In the genomic region with DNA sequence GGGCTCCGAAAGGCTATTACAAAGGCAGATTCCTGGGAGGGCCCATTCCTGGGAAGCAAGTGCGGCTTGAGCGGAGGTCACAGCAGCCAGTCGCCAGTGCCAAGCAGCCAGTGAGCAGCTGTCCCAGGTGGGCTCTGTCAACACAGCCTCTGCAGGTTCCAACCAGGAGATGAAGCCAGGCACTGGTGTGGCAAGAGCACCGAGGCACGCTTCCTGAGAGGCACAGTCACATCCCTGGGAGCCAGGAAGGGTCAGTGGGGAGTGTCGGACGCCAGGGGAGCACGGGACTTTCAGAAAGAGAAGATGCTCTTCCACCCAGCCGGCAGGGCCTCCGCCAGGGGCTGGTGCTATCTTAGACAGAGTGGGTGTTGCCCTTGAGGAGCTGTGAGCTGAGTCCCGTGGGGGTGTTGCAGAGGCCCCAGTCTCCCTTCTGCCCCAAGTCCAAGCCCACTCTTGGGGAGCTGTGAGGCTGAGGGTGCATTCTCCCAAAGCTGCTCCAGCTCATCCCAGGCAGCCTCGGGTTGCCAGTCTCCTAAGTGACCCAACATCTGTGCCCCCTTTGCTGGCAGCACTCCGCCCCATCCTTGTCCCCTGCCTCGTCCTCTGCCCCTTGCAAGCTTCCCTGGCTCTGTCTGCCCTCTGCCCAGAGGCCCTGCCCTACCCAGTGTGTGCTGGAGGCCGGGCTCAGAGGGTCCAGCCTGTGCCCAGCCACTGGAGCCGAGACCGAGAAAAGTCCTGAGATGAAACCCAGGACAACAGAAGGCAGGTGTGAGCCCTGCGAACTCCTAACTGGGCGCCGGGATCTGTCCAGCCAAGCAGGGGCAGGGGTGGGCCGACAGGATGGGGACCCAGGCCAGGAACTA, we compare ENCODE assay signal across 17 cellular contexts. TPM values are rescaled to one million over a fixed set of nuclear protein-coding genes. Genes with fewer than 3 reads are reported as not detected.
DNase-seq lines count a peak whose midpoint lies in the region; ATAC-seq and TF ChIP-seq lines count a peak whose summit lies in the region.
"Had no signal": no experiment of that assay in that cellular context is flagged by ENCODE, and none has a peak within 500 bp of the region (broad histone marks: within the 10 kb centered on the region; RNA-seq: fewer than 3 reads in every experiment).

No MANE protein-coding gene starts in this region.

- no peak overlapping the region for H2BK20ac ChIP-seq in IMR-90 (ENCODE audit: low read depth, low read length)

- TF ChIP-seq CTCF in IMR-90 (conservative IDR thresholded peaks at IDR 0.05; ENCODE audit: low read depth, low read length), result no peak
- no peak for TF ChIP-seq CTCF in endodermal cell (conservative IDR thresholded peaks at IDR 0.05)
- no peak for TF ChIP-seq CTCF in progenitor cell of endocrine pancreas (IDR thresholded peaks at IDR 0.05; ENCODE audit: unreplicated experiment)

- H3K9me3 ChIP-seq in IMR-90 (ENCODE audit: control insufficient read depth, insufficient read depth, low read length) (no peaks in the 10 kb centered on the region), endodermal cell (ENCODE audit: control insufficient read depth, low read length) (no peaks in the 10 kb centered on the region)
- H3K9me3 ChIP-seq: A549, BLaER1 had no signal

- H3K56ac ChIP-seq in IMR-90 (ENCODE audit: extremely low read depth, insufficient read depth, low read length), result no peak overlapping the region

- no peak overlapping the region for H2BK15ac ChIP-seq in IMR-90 (ENCODE audit: low read depth, low read length)

- TF ChIP-seq POLR2A in IMR-90 (IDR thresholded peaks at IDR 0.05; ENCODE audit: low read depth, low read length), result no peak

- no peak overlapping the region for H3K18ac ChIP-seq in IMR-90 (ENCODE audit: low read depth, low read length)

- no peak overlapping the region for H4K8ac ChIP-seq in IMR-90 (ENCODE audit: low read depth in 2 of 2, low read length in 2 of 2)

- BruUV-seq in IMR-90 (replicated peaks; lab: Mats Ljungman, UMichigan), result no TSS peak

- no peak overlapping the region for H3K14ac ChIP-seq in IMR-90 (replicated peaks; ENCODE audit: low read depth, low read length)

- no peak overlapping the region for H4K91ac ChIP-seq in IMR-90 (ENCODE audit: insufficient read depth, low read depth, low read length)

- no peak for ATAC-seq in IMR-90 (ENCODE audit: low read depth)
- no peak for ATAC-seq in GM21619 (IDR thresholded peaks at IDR 0.05; ENCODE audit: unreplicated experiment)
- no peak for ATAC-seq in GM21381 (IDR thresholded peaks at IDR 0.05; ENCODE audit: unreplicated experiment)
- ATAC-seq: A549, HCT116 had no signal

- H3K23ac ChIP-seq in IMR-90 (ENCODE audit: low read depth, low read length), result no peak overlapping the region

- peaks cover 10 to 49% of the 10 kb centered on the region in 2 experiments for H3K79me1 ChIP-seq in IMR-90 (ENCODE audit: low read depth in 1 of 2, low read length in 2 of 2)

- H3K4me3 ChIP-seq in IMR-90 (ENCODE audit: insufficient read depth, low read depth, low read length), result no peak overlapping the region
- no peak overlapping the region for H3K4me3 ChIP-seq in endodermal cell (ENCODE audit: low read length)
- H3K4me3 ChIP-seq: A549, BLaER1 had no signal

- H3K4me1 ChIP-seq in IMR-90 (ENCODE audit: control insufficient read depth, insufficient read depth, low read length) (peaks cover 17% of the 10 kb centered on the region; the same call in 1 of the 2 replicates), endodermal cell (ENCODE audit: control insufficient read depth, insufficient read depth, low read length) (peaks cover 5% of the 10 kb centered on the region)

- DNase-seq in IMR-90, result no peak
- peak; percentile 53 for DNase-seq in endodermal cell
- DNase-seq in progenitor cell of endocrine pancreas (ENCODE audit: low spot score, unreplicated experiment), result no peak
- DNase-seq in activated naive CD4-positive, alpha-beta T cell treated with Interleukin-2 at 50 U/mL for 16 hours, result no peak
- DNase-seq in COR-L47 (lab: John Stamatoyannopoulos, UW), result no peak
- DNase-seq: CD8-positive, alpha-beta memory T cell; DMS 273 treated with DMSO at 0.1 percent for 48 hours had no signal

- no peak overlapping the region for H3K4me3 Mint-ChIP-seq in endodermal cell
- no peak overlapping the region for H3K4me3 Mint-ChIP-seq in progenitor cell of endocrine pancreas (ENCODE audit: low read depth)
- H3K4me3 Mint-ChIP-seq: IgD-negative memory B cell had no signal

- no peak overlapping the region for H2BK120ac ChIP-seq in IMR-90 (ENCODE audit: low read depth, low read length)

- H4K5ac ChIP-seq in IMR-90 (ENCODE audit: low read depth, low read length), result no peak overlapping the region

- H2BK5ac ChIP-seq in IMR-90 (ENCODE audit: low read depth, low read length, poor library complexity, severe bottlenecking), result no peak overlapping the region

- H3K4ac ChIP-seq in IMR-90 (ENCODE audit: low read depth, low read length), result no peak overlapping the region

- H4K20me1 ChIP-seq in IMR-90 (ENCODE audit: insufficient read depth, low read length), result peaks cover 50% of the 10 kb centered on the region

- 88% methylated on average over 7 of the region's 22 CpGs; no CpG with 5 or more reads in 1 of the 2 experiments for WGBS in IMR-90 (ENCODE audit: extremely low coverage in 2 of 2, insufficient read length in 1 of 2), 2 experiments
- 93 to 94% methylated on average over 19 to 22 of the region's 22 CpGs for WGBS in endodermal cell (ENCODE audit: insufficient coverage in 1 of 2, insufficient read length in 1 of 2), 2 experiments

- H3K27ac ChIP-seq in IMR-90 (ENCODE audit: insufficient read depth, low read length), result no peak overlapping the region
- no peak overlapping the region for H3K27ac ChIP-seq in endodermal cell (ENCODE audit: low read depth, low read length)
- H3K27ac ChIP-seq: A549, BLaER1, HL-60, KMS-11 had no signal

- no peak overlapping the region for H2AFZ ChIP-seq in IMR-90 (replicated peaks; ENCODE audit: low read length, poor library complexity)

- H3K36me3 Mint-ChIP-seq in endodermal cell (ENCODE audit: low read depth) (peaks cover 7% of the 10 kb centered on the region), progenitor cell of endocrine pancreas (ENCODE audit: insufficient read depth) (no peaks in the 10 kb centered on the region)
- H3K36me3 Mint-ChIP-seq: IgD-negative memory B cell had no signal

- POLR2A ChIA-PET in IMR-90 (lab: Charles Lee; ENCODE audit: unreplicated experiment), result no interaction called here

- H3K27me3 ChIP-seq in IMR-90 (ENCODE audit: control insufficient read depth, insufficient read depth, low read length) (no peaks in the 10 kb centered on the region), endodermal cell (ENCODE audit: control insufficient read depth, insufficient read depth, low read length, poor library complexity, severe bottlenecking) (no peaks in the 10 kb centered on the region)
- H3K27me3 ChIP-seq: BLaER1 had no signal

- peak overlapping the region; percentile 65 for H2AK9ac ChIP-seq in IMR-90 (replicated peaks; ENCODE audit: low read depth, low read length, poor library complexity)

- H3K27me3 Mint-ChIP-seq in endodermal cell (ENCODE audit: insufficient read depth) (no peaks in the 10 kb centered on the region), progenitor cell of endocrine pancreas (no peaks in the 10 kb centered on the region)
- H3K27me3 Mint-ChIP-seq: CD8-positive, alpha-beta memory T cell; IgD-negative memory B cell had no signal

- TF ChIP-seq RAD21 in IMR-90 (IDR thresholded peaks at IDR 0.05; ENCODE audit: low read length), result no peak

- dilution Hi-C loops in IMR-90 (cut with HindIII; ENCODE audit: low sequenced_read_pairs, unreplicated experiment), result no loop called here

- CTCF ChIA-PET in IMR-90 (lab: Yijun Ruan, JAX), result no interaction called here

- no peak overlapping the region for H3K9ac ChIP-seq in IMR-90 (ENCODE audit: low read depth, low read length)
- H3K9ac ChIP-seq in endodermal cell (ENCODE audit: extremely low read depth, low read length, poor library complexity, severe bottlenecking), result no peak overlapping the region
- H3K9ac ChIP-seq: BLaER1, KMS-11 had no signal

- H3K9me3 Mint-ChIP-seq in endodermal cell (no peaks in the 10 kb centered on the region), progenitor cell of endocrine pancreas (ENCODE audit: low read depth) (no peaks in the 10 kb centered on the region)
- H3K9me3 Mint-ChIP-seq: CD8-positive, alpha-beta memory T cell; IgD-negative memory B cell had no signal

- in situ Hi-C loops in IMR-90 (cut with MboI; ENCODE audit: low sequenced_read_pairs), result no loop called here

- H3K9me1 ChIP-seq in IMR-90 (ENCODE audit: insufficient read depth, low read length), result peaks cover 3% of the 10 kb centered on the region; the same call in 1 of the 2 replicates

- H3K36me3 ChIP-seq in IMR-90 (ENCODE audit: control insufficient read depth, insufficient read depth, low read length), result peaks cover 24% of the 10 kb centered on the region; the same call in 1 of the 2 replicates
- H3K36me3 ChIP-seq in endodermal cell (ENCODE audit: control insufficient read depth, insufficient read depth, low read length), result peaks cover 8% of the 10 kb centered on the region

- H3K4me1 Mint-ChIP-seq in endodermal cell (peaks cover 7% of the 10 kb centered on the region), progenitor cell of endocrine pancreas (ENCODE audit: low read depth) (peaks cover 3% of the 10 kb centered on the region)

- H2AK5ac ChIP-seq in IMR-90 (ENCODE audit: low read depth, low read length), result no peak overlapping the region

- H3K27ac Mint-ChIP-seq in endodermal cell, result peak overlapping the region; percentile 66
- peak overlapping the region; percentile 64 for H3K27ac Mint-ChIP-seq in progenitor cell of endocrine pancreas
- H3K27ac Mint-ChIP-seq: IgD-negative memory B cell had no signal

- intact Hi-C loops in IMR-90 (cut with micrococcal nuclease), result no loop called here

- H3K4me2 ChIP-seq in IMR-90 (ENCODE audit: low read depth, low read length), result no peak overlapping the region
- H3K4me2 ChIP-seq: A549, BLaER1, KMS-11 had no signal

RNA-seq across cellular contexts. Expression of gene UBALD1, which starts 6.6 kb away (rescaled TPM):
- 1.3 and 1.9 TPM in 2 replicates for total RNA-seq in IMR-90 (2012; rRNA removed)
- polyA plus RNA-seq in IMR-90 (2012; rRNA removed), result 14.5 and 20.5 TPM in 2 replicates
- polyA plus RNA-seq in IMR-90 (2012; cell fraction: cytosol; rRNA removed), result 12.3 and 29.5 TPM in 2 replicates
- 53.3 and 131 TPM in 2 replicates for polyA plus RNA-seq in IMR-90 (2012; cell fraction: nucleus; rRNA removed; ENCODE audit: low replicate concordance)
- total RNA-seq in endodermal cell, result 10 to 100 TPM; 46.8 to 49.6 TPM
- 28.8 TPM for polyA plus RNA-seq in endodermal cell (2013, experiment 1 of 2)
- 24.7 TPM for polyA plus RNA-seq in endodermal cell (2013, experiment 2 of 2)
- 39.0 and 39.4 TPM in 2 replicates for total RNA-seq in progenitor cell of endocrine pancreas

RNA-seq across cellular contexts. Expression of gene MGRN1, which starts 16.6 kb away (rescaled TPM):
- 11.7 and 13.9 TPM in 2 replicates for total RNA-seq in IMR-90 (2012; rRNA removed)
- polyA plus RNA-seq in IMR-90 (2012; rRNA removed), result 26.7 and 32.7 TPM in 2 replicates
- 29.0 and 31.5 TPM in 2 replicates for polyA plus RNA-seq in IMR-90 (2012; cell fraction: cytosol; rRNA removed)
- polyA plus RNA-seq in IMR-90 (2012; cell fraction: nucleus; rRNA removed; ENCODE audit: low replicate concordance), result 31.0 and 54.6 TPM in 2 replicates
- 10 to 100 TPM; 66.9 to 71.4 TPM for total RNA-seq in endodermal cell
- polyA plus RNA-seq in endodermal cell (2013, experiment 1 of 2), result 52.3 TPM
- polyA plus RNA-seq in endodermal cell (2013, experiment 2 of 2), result 45.0 TPM
- total RNA-seq in progenitor cell of endocrine pancreas, result 104 and 105 TPM in 2 replicates

RNA-seq across cellular contexts. Expression of gene C16orf96, which starts 51.9 kb away (rescaled TPM):
- total RNA-seq in IMR-90 (2012; rRNA removed) (not detected in 2 replicates), endodermal cell (1 to 10 TPM; 1.5 to 1.6 TPM), progenitor cell of endocrine pancreas (1.2 and 1.7 TPM in 2 replicates)
- polyA plus RNA-seq in IMR-90 (2012; rRNA removed), result not detected in 2 replicates
- not detected in 2 replicates for polyA plus RNA-seq in IMR-90 (2012; cell fraction: cytosol; rRNA removed)
- 0.01 TPM in 1 of 2 replicates, not detected in the other for polyA plus RNA-seq in IMR-90 (2012; cell fraction: nucleus; rRNA removed; ENCODE audit: low replicate concordance)
- 0.57 TPM for polyA plus RNA-seq in endodermal cell (2013, experiment 1 of 2)
- 0.70 TPM for polyA plus RNA-seq in endodermal cell (2013, experiment 2 of 2)
- total RNA-seq: Daoy, H4 had no signal

Comparison
In these comparisons a context has a peak if more than half of its experiments do, and no peak if none do; other contexts are left out.
1. RNA of gene UBALD1, which starts 6.6 kb away (total RNA-seq): 46.8 to 49.6 TPM in endodermal cell and 39.0 to 39.4 TPM in progenitor cell of endocrine pancreas; 1.3 to 1.9 TPM in IMR-90; every median in the first group is over 10 times any median in the second.